In the genomic region with DNA sequence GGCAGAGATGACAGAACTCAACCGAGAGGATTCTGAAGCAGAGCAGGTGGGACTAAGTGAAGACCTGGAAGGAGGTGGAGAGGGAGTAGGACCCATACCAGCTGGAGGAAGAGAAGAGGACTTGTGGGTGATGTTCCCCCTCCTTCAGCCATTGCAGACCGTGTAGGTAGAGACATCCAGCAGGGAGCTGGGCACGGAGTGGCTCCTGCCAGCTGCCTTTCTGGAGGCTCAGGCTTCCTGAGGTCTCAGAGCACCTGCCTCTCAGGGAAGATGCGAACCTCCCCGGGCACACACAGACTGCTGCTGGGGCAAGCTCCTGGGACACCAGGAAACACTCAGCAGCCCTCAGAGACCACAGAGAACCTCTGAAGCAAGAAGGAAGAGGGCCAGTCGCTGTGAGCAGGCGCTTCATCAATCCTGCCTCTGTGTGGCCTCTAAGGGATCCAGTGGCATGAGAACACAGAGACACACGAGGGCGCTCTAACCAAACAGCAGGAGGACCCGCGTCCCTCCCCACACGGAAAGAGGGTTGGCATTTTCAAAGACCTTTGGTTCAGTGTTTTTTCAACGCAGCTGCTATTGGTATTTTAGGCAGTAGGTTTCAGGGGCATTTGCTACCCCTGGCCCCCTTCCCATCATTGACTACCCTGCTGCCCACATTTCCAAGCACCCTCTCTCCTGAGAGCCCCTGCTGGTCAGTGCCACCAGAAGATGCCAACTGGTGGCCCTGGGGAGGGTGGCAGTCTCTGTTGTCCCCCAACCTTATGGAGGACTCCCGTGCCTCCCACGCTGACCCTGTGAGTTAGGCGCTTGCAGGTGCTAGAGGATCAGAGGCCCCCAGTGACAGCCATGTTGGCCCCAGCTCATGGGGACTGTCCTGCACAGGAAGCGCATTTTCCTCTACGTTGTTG, we compare ENCODE assay signal across 8 cellular contexts.
A peak's percentile ranks its signal among the peaks of the same experiment; 100 is the strongest.
DNase-seq lines count a peak whose midpoint lies in the region; ATAC-seq and TF ChIP-seq lines count a peak whose summit lies in the region.

No MANE protein-coding gene starts in this region.

- no peaks in the 10 kb centered on the region for H3K27me3 Mint-ChIP-seq in chondrocyte (ENCODE audit: low read depth)

- no peak overlapping the region for H3K4me3 Mint-ChIP-seq in chondrocyte (ENCODE audit: unreplicated experiment)

- peak; percentile 97 for TF ChIP-seq CTCF in chondrocyte (IDR thresholded peaks at IDR 0.05)

- H3K9me3 Mint-ChIP-seq in chondrocyte (ENCODE audit: low read depth) = no peaks in the 10 kb centered on the region

- ATAC-seq in HG03159 (IDR thresholded peaks at IDR 0.05; ENCODE audit: unreplicated experiment) (peak; percentile 76), left lobe of liver (peak; percentile 97), HG03139 (IDR thresholded peaks at IDR 0.05; ENCODE audit: unreplicated experiment) (no peak)

- H3K36me3 Mint-ChIP-seq in chondrocyte (ENCODE audit: low read depth) = peaks cover under 1% of the 10 kb centered on the region

- H3K4me1 Mint-ChIP-seq in chondrocyte (ENCODE audit: low read depth) = no peaks in the 10 kb centered on the region

- H3K27ac Mint-ChIP-seq in chondrocyte (ENCODE audit: unreplicated experiment) = no peak overlapping the region

- DNase-seq in GDM1 (lab: John Stamatoyannopoulos, UW) = peak; percentile 72
- DNase-seq in NCI-H446 (lab: John Stamatoyannopoulos, UW) = peak; percentile 83 to 90
- DNase-seq in activated CD4-positive, alpha-beta T cell treated with anti-CD3 and anti-CD28 coated beads for 24 hours (ENCODE audit: low read depth in 2 of 2) = peak; percentile 59 to 75
- no peak for DNase-seq in chondrocyte (ENCODE audit: low spot score)
- DNase-seq in left lobe of liver (ENCODE audit: low spot score) = peak; percentile 75
- peak; percentile 73 to 75 for DNase-seq in stimulated activated CD4-positive, alpha-beta T cell treated with anti-CD3 and anti-CD28 coated beads, Interleukin-4, amount 100 ng/mL, for 4 hours
